Comparison of ENCODE assay signal across 26 cellular contexts in the genomic region with DNA sequence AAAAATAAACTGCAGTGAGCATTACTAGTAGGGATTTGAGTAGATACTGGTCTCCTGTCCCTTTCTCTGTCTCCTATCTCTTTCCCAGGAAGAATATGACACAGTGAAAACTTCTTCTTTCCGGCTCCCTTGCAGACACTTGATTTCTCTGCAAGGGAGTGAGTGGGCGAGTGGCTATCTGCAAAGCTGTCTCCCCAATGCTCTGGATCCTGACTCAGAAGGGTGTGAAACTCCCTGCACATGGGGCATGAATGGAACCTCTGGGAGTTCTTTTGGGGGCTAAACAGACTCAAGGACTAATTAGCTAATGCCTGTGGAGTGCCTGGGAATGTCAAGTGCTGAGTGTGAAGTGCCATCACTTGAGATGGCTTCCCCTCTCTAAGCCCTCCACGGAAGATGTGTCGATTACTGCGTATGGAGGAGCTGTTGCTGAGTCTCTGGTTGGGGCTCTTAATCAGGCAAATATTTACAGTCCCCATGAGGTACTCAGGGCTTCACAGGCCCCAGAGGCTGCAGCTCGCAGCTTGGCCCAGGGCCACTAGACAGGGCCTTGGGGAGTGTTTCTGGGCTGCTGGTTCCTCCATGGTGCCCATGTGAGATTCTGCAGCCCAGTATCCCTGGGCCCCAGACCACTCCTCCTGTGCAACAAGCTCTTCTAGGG.
DNase-seq lines count a peak whose midpoint lies in the region; ATAC-seq and TF ChIP-seq lines count a peak whose summit lies in the region.
"Had no signal": no experiment of that assay in that cellular context is flagged by ENCODE, and none has a peak within 500 bp of the region (broad histone marks: within the 10 kb centered on the region; RNA-seq: fewer than 3 reads in every experiment).

No MANE protein-coding gene starts in this region.

- H3K9me3 ChIP-seq in endodermal cell (ENCODE audit: control insufficient read depth, low read length) = no peaks in the 10 kb centered on the region
- H3K9me3 ChIP-seq in breast epithelium = no peaks in the 10 kb centered on the region
- H3K9me3 ChIP-seq: esophagus muscularis mucosa had no signal

- intact Hi-C loops in breast epithelium (cut with DNase I; ENCODE audit: low total_unique reads) = no loop called here

- no peaks in the 10 kb centered on the region for H3K36me3 Mint-ChIP-seq in endodermal cell (ENCODE audit: low read depth)
- no peaks in the 10 kb centered on the region for H3K36me3 Mint-ChIP-seq in HFFc6 (ENCODE audit: low read depth)
- H3K36me3 Mint-ChIP-seq: naive thymus-derived CD4-positive, alpha-beta T cell; stimulated activated effector memory CD8-positive, alpha-beta T cell treated with anti-CD3 and anti-CD28 coated beads, Interleukin-12 subunit alpha, Interleukin-12 subunit beta, amount 100 ng/mL, for 72 hours; T-cell had no signal

- H3K27ac Mint-ChIP-seq in endodermal cell (peak overlapping the region; percentile 36), HFFc6 (no peak overlapping the region)
- H3K27ac Mint-ChIP-seq: activated CD4-positive, alpha-beta memory T cell treated with anti-CD3 and anti-CD28 coated beads, Interleukin-2, amount 10 ng/mL, durations not matched to agents 7 days and 5 days; B cell; dendritic cell treated with granulocyte-macrophage colony-stimulating factor and Interleukin-4, amounts not matched to agents 40 ng/mL and 50 ng/mL, for 4 days; naive thymus-derived CD4-positive, alpha-beta T cell; stimulated activated effector memory CD8-positive, alpha-beta T cell treated with anti-CD3 and anti-CD28 coated beads, Interleukin-12 subunit alpha, Interleukin-12 subunit beta, amount 100 ng/mL, for 72 hours; T-cell had no signal

- no peaks in the 10 kb centered on the region for H3K36me3 ChIP-seq in endodermal cell (ENCODE audit: control insufficient read depth, insufficient read depth, low read length)
- no peaks in the 10 kb centered on the region for H3K36me3 ChIP-seq in breast epithelium
- H3K36me3 ChIP-seq: esophagus muscularis mucosa had no signal

- peaks cover 2% of the 10 kb centered on the region for H3K9me3 Mint-ChIP-seq in endodermal cell
- no peaks in the 10 kb centered on the region for H3K9me3 Mint-ChIP-seq in HFFc6
- H3K9me3 Mint-ChIP-seq: activated CD4-positive, alpha-beta memory T cell treated with anti-CD3 and anti-CD28 coated beads, Interleukin-2, amount 10 ng/mL, durations not matched to agents 7 days and 5 days; dendritic cell treated with granulocyte-macrophage colony-stimulating factor and Interleukin-4, amounts not matched to agents 40 ng/mL and 50 ng/mL, for 4 days; naive thymus-derived CD4-positive, alpha-beta T cell; stimulated activated effector memory CD8-positive, alpha-beta T cell treated with anti-CD3 and anti-CD28 coated beads, Interleukin-12 subunit alpha, Interleukin-12 subunit beta, amount 100 ng/mL, for 72 hours; T-cell had no signal

- H3K27me3 Mint-ChIP-seq in endodermal cell (ENCODE audit: insufficient read depth) (peaks cover 24% of the 10 kb centered on the region), HFFc6 (ENCODE audit: insufficient read depth) (peaks cover 9% of the 10 kb centered on the region)
- H3K27me3 Mint-ChIP-seq: T-cell had no signal

- H3K4me3 Mint-ChIP-seq in endodermal cell (no peak overlapping the region), HFFc6 (no peak overlapping the region)
- H3K4me3 Mint-ChIP-seq: activated CD4-positive, alpha-beta memory T cell treated with anti-CD3 and anti-CD28 coated beads, Interleukin-2, amount 10 ng/mL, durations not matched to agents 7 days and 5 days; B cell; dendritic cell treated with granulocyte-macrophage colony-stimulating factor and Interleukin-4, amounts not matched to agents 40 ng/mL and 50 ng/mL, for 4 days; naive thymus-derived CD4-positive, alpha-beta T cell; stimulated activated effector memory CD8-positive, alpha-beta T cell treated with anti-CD3 and anti-CD28 coated beads, Interleukin-12 subunit alpha, Interleukin-12 subunit beta, amount 100 ng/mL, for 72 hours; T-cell had no signal

- H3K9ac ChIP-seq in endodermal cell (ENCODE audit: extremely low read depth, low read length, poor library complexity, severe bottlenecking) = no peak overlapping the region

- no peak overlapping the region for H3K27ac ChIP-seq in endodermal cell (ENCODE audit: low read depth, low read length)
- H3K27ac ChIP-seq in breast epithelium = no peak overlapping the region
- H3K27ac ChIP-seq: esophagus muscularis mucosa had no signal

- peaks cover 11% of the 10 kb centered on the region for H3K4me1 ChIP-seq in endodermal cell (ENCODE audit: control insufficient read depth, insufficient read depth, low read length)
- no peaks in the 10 kb centered on the region for H3K4me1 ChIP-seq in breast epithelium
- H3K4me1 ChIP-seq: esophagus muscularis mucosa had no signal

- 88 to 92% methylated on average over 2 to 6 of the region's 6 CpGs for WGBS in endodermal cell (ENCODE audit: insufficient coverage in 1 of 2, insufficient read length in 1 of 2), 2 experiments

- H3K4me1 Mint-ChIP-seq in endodermal cell (peaks cover 41% of the 10 kb centered on the region), HFFc6 (ENCODE audit: low read depth) (peaks cover 23% of the 10 kb centered on the region)
- H3K4me1 Mint-ChIP-seq: activated CD4-positive, alpha-beta memory T cell treated with anti-CD3 and anti-CD28 coated beads, Interleukin-2, amount 10 ng/mL, durations not matched to agents 7 days and 5 days; naive thymus-derived CD4-positive, alpha-beta T cell; stimulated activated effector memory CD8-positive, alpha-beta T cell treated with anti-CD3 and anti-CD28 coated beads, Interleukin-12 subunit alpha, Interleukin-12 subunit beta, amount 100 ng/mL, for 72 hours; T-cell had no signal

- H3K27me3 ChIP-seq in endodermal cell (ENCODE audit: control insufficient read depth, insufficient read depth, low read length, poor library complexity, severe bottlenecking) (no peaks in the 10 kb centered on the region), breast epithelium (no peaks in the 10 kb centered on the region)
- H3K27me3 ChIP-seq: esophagus muscularis mucosa had no signal

- ATAC-seq in HG02885 (IDR thresholded peaks at IDR 0.05; ENCODE audit: poor library complexity, unreplicated experiment) = no peak
- ATAC-seq in HG02938 (IDR thresholded peaks at IDR 0.05; ENCODE audit: unreplicated experiment) = no peak
- ATAC-seq: activated CD4-positive, CD25-positive, alpha-beta regulatory T cell treated with anti-CD3 and anti-CD28 coated beads, Interleukin-2, amount 50 U/mL, for 24 hours; naive thymus-derived CD4-positive, alpha-beta T cell; stimulated activated effector memory CD8-positive, alpha-beta T cell treated with anti-CD3 and anti-CD28 coated beads, Interleukin-12 subunit alpha, Interleukin-12 subunit beta, amount 100 ng/mL, for 72 hours; T-cell had no signal

- no peak for TF ChIP-seq POLR2A in breast epithelium (IDR thresholded peaks at IDR 0.05)

- TF ChIP-seq CTCF in endodermal cell (conservative IDR thresholded peaks at IDR 0.05) (no peak), breast epithelium (IDR thresholded peaks at IDR 0.05) (no peak), HFFc6 (IDR thresholded peaks at IDR 0.05) (no peak)

- H3K4me3 ChIP-seq in endodermal cell (ENCODE audit: low read length) = no peak overlapping the region
- no peak overlapping the region for H3K4me3 ChIP-seq in breast epithelium
- H3K4me3 ChIP-seq: esophagus muscularis mucosa had no signal

- DNase-seq in AG08395 (ENCODE audit: low spot score) = peak; percentile 14
- DNase-seq in DMS79 treated with DMSO at 0.1 percent for 48 hours (lab: John Stamatoyannopoulos, UW) = peak; percentile 78
- DNase-seq in NCI-H524 (lab: John Stamatoyannopoulos, UW) = peak; percentile 49 to 81
- DNase-seq in endodermal cell = peak; percentile 51
- DNase-seq in breast epithelium (ENCODE audit: low spot score in 2 of 2) = no peak
- no peak for DNase-seq in HFFc6
- DNase-seq: activated CD4-positive, alpha-beta memory T cell treated with anti-CD3 and anti-CD28 coated beads, Interleukin-2, amount 10 ng/mL, durations not matched to agents 7 days and 5 days; activated CD8-positive, alpha-beta memory T cell treated with anti-CD3 and anti-CD28 coated beads, Interleukin-2, amount 50 U/mL, for 4 hours; activated naive CD4-positive, alpha-beta T cell treated with Interleukin-2 at 50 U/mL for 16 hours; foreskin fibroblast; head of caudate nucleus; naive thymus-derived CD4-positive, alpha-beta T cell; NCI-H1092 treated with DMSO at 0.1 percent for 48 hours; NCI-H187 treated with DMSO at 0.1 percent for 48 hours; NCI-H2227 treated with DMSO at 0.1 percent for 48 hours; OCI-M1; stimulated activated CD4-positive, alpha-beta T cell treated with anti-CD3 and anti-CD28 coated beads, Interleukin-15, amount 100 ng/mL, for 24 hours; T-cell; trophoblast cell had no signal

Comparison
In these comparisons a context has a peak if more than half of its experiments do, and no peak if none do; other contexts are left out.
1. DNase-seq: peak in AG08395 (single experiment), DMS79 treated with DMSO at 0.1 percent for 48 hours (single experiment), NCI-H524 (2 of 2) and endodermal cell (single experiment); none in breast epithelium (0 of 2) and HFFc6 (single experiment).